Comparison of ENCODE assay signal across 1 cellular context in the genomic region with DNA sequence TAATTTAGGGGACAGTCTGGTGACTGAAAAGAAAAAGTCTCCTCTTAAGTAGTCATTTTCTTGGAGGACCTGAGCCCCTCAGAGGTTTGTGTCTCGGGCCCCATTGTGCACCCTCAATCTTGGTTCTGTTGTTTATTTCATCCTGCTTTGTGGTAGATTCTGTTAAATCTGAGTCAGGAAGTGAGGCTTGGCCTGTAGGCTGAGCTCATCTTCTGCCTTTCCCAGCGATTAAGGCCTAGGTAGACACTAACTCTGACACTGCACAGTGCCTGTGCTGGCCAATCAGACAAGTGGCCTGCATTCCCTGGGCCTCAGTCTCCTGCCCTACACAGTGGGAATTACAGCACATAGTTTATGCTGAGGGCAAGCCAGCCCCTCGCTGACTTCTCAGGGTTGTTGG.
TF ChIP-seq lines count a peak whose summit lies in the region.

No MANE protein-coding gene starts in this region.

TF ChIP-seq in H1, 55 proteins besides CTCF, POLR2A, EP300 and RAD21 (continued from another document):
- TF ChIP-seq FOSL1 (IDR thresholded peaks at IDR 0.05; ENCODE audit: insufficient read depth, low read depth, low read length) (no peak), CBX5 (IDR thresholded peaks at IDR 0.05; ENCODE audit: low read depth, low read length) (no peak), SIRT6 (IDR thresholded peaks at IDR 0.05; ENCODE audit: low read length) (no peak)
